In genomic region chr1:19260211-19261138, GRCh38 we compare ENCODE assay signal across 9 cellular contexts. TPM values are rescaled to one million over a fixed set of nuclear protein-coding genes. Genes with fewer than 3 reads are reported as not detected.
DNase-seq lines count a peak whose midpoint lies in the region; ATAC-seq and TF ChIP-seq lines count a peak whose summit lies in the region.
"Had no signal": no experiment of that assay in that cellular context is flagged by ENCODE, and none has a peak within 500 bp of the region (broad histone marks: within the 10 kb centered on the region; RNA-seq: fewer than 3 reads in every experiment).

No MANE protein-coding gene starts in this region.

- ATAC-seq in GM19328 (IDR thresholded peaks at IDR 0.05; ENCODE audit: unreplicated experiment), result no peak

- H3K4me3 Mint-ChIP-seq in brain, result peak overlapping the region in 1 of 5 experiments; percentile 16
- H3K4me3 Mint-ChIP-seq: activated naive CD8-positive, alpha-beta T cell treated with anti-CD3 and anti-CD28 coated beads, Interleukin-2, amount 10 ng/mL, durations not matched to agents 7 days and 5 days had no signal

- H3K4me1 Mint-ChIP-seq in brain, result peaks cover 12% of the 10 kb centered on the region
- H3K4me1 Mint-ChIP-seq: activated naive CD8-positive, alpha-beta T cell treated with anti-CD3 and anti-CD28 coated beads, Interleukin-2, amount 10 ng/mL, durations not matched to agents 7 days and 5 days had no signal

- no peaks in the 10 kb centered on the region for H3K27me3 Mint-ChIP-seq in brain

- H3K9me3 Mint-ChIP-seq in brain, result no peaks in the 10 kb centered on the region
- H3K9me3 Mint-ChIP-seq: activated naive CD8-positive, alpha-beta T cell treated with anti-CD3 and anti-CD28 coated beads, Interleukin-2, amount 10 ng/mL, durations not matched to agents 7 days and 5 days had no signal

- DNase-seq in EL, result peak; percentile 93
- DNase-seq in NCI-H1092 (lab: John Stamatoyannopoulos, UW), result peak; percentile 68
- DNase-seq in non-pigmented ciliary epithelial cell (ENCODE audit: low read depth), result peak; percentile 47
- DNase-seq in activated CD4-positive, alpha-beta T cell treated with anti-CD3 and anti-CD28 coated beads, Interleukin-2, amount 50 U/mL, for 48 hours, result no peak
- DNase-seq in NCI-H748 (lab: John Stamatoyannopoulos, UW; ENCODE audit: unreplicated experiment), result no peak
- DNase-seq: activated naive CD8-positive, alpha-beta T cell treated with anti-CD3 and anti-CD28 coated beads, Interleukin-2, amount 10 ng/mL, durations not matched to agents 7 days and 5 days; RPMI8226 had no signal

- H3K27ac Mint-ChIP-seq in brain, result peak overlapping the region in 3 of 5 experiments; percentile 35 to 89 (median 82)
- H3K27ac Mint-ChIP-seq: activated naive CD8-positive, alpha-beta T cell treated with anti-CD3 and anti-CD28 coated beads, Interleukin-2, amount 10 ng/mL, durations not matched to agents 7 days and 5 days had no signal

- H3K36me3 Mint-ChIP-seq in brain, result peaks cover 20% of the 10 kb centered on the region

- TF ChIP-seq CTCF in brain (conservative IDR thresholded peaks at IDR 0.05), result no peak

RNA-seq across cellular contexts. Expression of gene MRTO4, which starts 8.9 kb away (rescaled TPM):
- polyA plus RNA-seq in brain (ENCODE audit: insufficient read depth, low read depth, low replicate concordance), result 36.2 TPM

RNA-seq across cellular contexts. Expression of gene EMC1, which starts 9.2 kb away (rescaled TPM):
- 49.8 TPM for polyA plus RNA-seq in brain (ENCODE audit: insufficient read depth, low read depth, low replicate concordance)

RNA-seq across cellular contexts. Expression of gene AKR7A3, which starts 28.1 kb away (rescaled TPM):
- 1.1 TPM for polyA plus RNA-seq in brain (ENCODE audit: insufficient read depth, low read depth, low replicate concordance)

RNA-seq across cellular contexts. Expression of gene UBR4, which starts 50.4 kb away (rescaled TPM):
- polyA plus RNA-seq in brain (ENCODE audit: insufficient read depth, low read depth, low replicate concordance), result 75.8 TPM

RNA-seq across cellular contexts. Expression of gene AKR7A2, which starts 51.5 kb away (rescaled TPM):
- 136 TPM for polyA plus RNA-seq in brain (ENCODE audit: insufficient read depth, low read depth, low replicate concordance)

Comparison
In these comparisons a context has a peak if more than half of its experiments do, and no peak if none do; other contexts are left out.
1. DNase-seq: peak in EL (single experiment), NCI-H1092 (single experiment) and non-pigmented ciliary epithelial cell (single experiment); none in activated CD4-positive, alpha-beta T cell treated with anti-CD3 and anti-CD28 coated beads, Interleukin-2, amount 50 U/mL, for 48 hours (0 of 2) and NCI-H748 (single experiment).